ENCODE assay signal across 8 cellular contexts in the genomic region with DNA sequence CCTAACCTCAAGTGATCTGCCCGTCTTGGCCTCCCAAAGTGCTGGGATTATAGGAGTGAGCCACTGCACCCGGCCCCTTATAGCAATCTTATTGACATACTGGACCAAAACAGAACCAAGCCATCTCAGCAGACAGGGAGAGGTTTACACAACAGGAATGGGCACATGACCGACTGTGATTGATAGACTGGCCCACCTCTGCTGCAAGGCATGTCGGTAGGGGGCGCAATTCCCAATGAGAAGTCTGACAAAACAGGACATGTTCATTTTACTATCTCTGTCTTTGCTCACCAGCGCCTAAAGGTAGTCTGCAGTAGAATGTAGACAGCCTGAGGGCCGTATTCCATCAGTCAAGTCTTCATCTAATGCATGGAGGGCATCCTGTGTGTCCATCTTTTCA. TPM values are rescaled to one million over a fixed set of nuclear protein-coding genes. Genes with fewer than 3 reads are reported as not detected.
DNase-seq lines count a peak whose midpoint lies in the region; ATAC-seq and TF ChIP-seq lines count a peak whose summit lies in the region.

No MANE protein-coding gene starts in this region.

- CTCF ChIA-PET in HEK293T (lab: Yijun Ruan, JAX): interaction anchor here (0.6 to 1.2 kb wide), 4 partner anchors 10 to 42 kb away, joined by 3 to 4 read pairs (median 3); no protein-coding TSS in a partner anchor

- intact Hi-C loops in spleen (cut with DNase I; ENCODE audit: low total_unique reads) (no loop called here), heart left ventricle (cut with DNase I) (no loop called here)

- H3K4me1 ChIP-seq in RWPE2 (ENCODE audit: insufficient read depth, poor library complexity, severe bottlenecking): no peaks in the 10 kb centered on the region
- peaks cover 0 to 16% (median 6%) of the 10 kb centered on the region in 6 donors for H3K4me1 ChIP-seq in spleen
- peaks cover 0 to 10% (median 0%) of the 10 kb centered on the region in 12 donors for H3K4me1 ChIP-seq in heart left ventricle

- H3K27me3 ChIP-seq in RWPE2 (ENCODE audit: insufficient read depth, poor library complexity, severe bottlenecking) (no peaks in the 10 kb centered on the region), spleen (replicated peaks in 1 of 7) (peaks cover 0 to 50% (median 12%) of the 10 kb centered on the region in 7 donors), heart left ventricle (peaks cover 10 to 47% (median 31%) of the 10 kb centered on the region in 9 donors)

- peak; percentile 32 for TF ChIP-seq CTCF in RWPE2 (IDR thresholded peaks at IDR 0.05; ENCODE audit: poor library complexity, severe bottlenecking)
- TF ChIP-seq CTCF in spleen (IDR thresholded peaks at IDR 0.05 in 8 of 11, conservative IDR thresholded peaks at IDR 0.05 in 3 of 11): peak in 7 of 11 experiments; percentile 11 to 60 (median 35)
- peak in 6 of 12 donors; percentile 14 to 45 (median 16) for TF ChIP-seq CTCF in heart left ventricle (IDR thresholded peaks at IDR 0.05)

- H3K27ac ChIP-seq in RWPE2 (ENCODE audit: poor library complexity, severe bottlenecking) (no peak overlapping the region), spleen (no peak overlapping the region), heart left ventricle (no peak overlapping the region)

- 62 to 78% (median 67%) methylated on average over 7 of the region's 7 CpGs for WGBS in spleen, 5 donors
- WGBS in heart left ventricle, 4 donors: 70 to 81% (median 73%) methylated on average over 5 to 7 of the region's 7 CpGs

- no peaks in the 10 kb centered on the region for H3K36me3 ChIP-seq in RWPE2 (ENCODE audit: low read depth)
- H3K36me3 ChIP-seq in spleen: no peaks in the 10 kb centered on the region
- no peaks in the 10 kb centered on the region for H3K36me3 ChIP-seq in heart left ventricle

- peak; percentile 33 for DNase-seq in EL
- peak; percentile 60 for DNase-seq in HEK293T (ENCODE audit: extremely low spot score)
- DNase-seq in RWPE2 (ENCODE audit: low spot score): no peak
- peak; percentile 44 for DNase-seq in cerebellar cortex (ENCODE audit: low spot score)
- no peak for DNase-seq in spleen
- DNase-seq in heart left ventricle: no peak
- no peak for DNase-seq in NCI-H2029 (lab: John Stamatoyannopoulos, UW)

- no peaks in the 10 kb centered on the region for H3K9me3 ChIP-seq in RWPE2 (ENCODE audit: severe bottlenecking)
- peaks cover 0 to 10% (median 5%) of the 10 kb centered on the region in 8 donors for H3K9me3 ChIP-seq in spleen
- peaks cover 0 to 7% (median 2%) of the 10 kb centered on the region in 12 donors for H3K9me3 ChIP-seq in heart left ventricle

- no peak for TF ChIP-seq POLR2A in spleen (IDR thresholded peaks at IDR 0.05)
- no peak for TF ChIP-seq POLR2A in heart left ventricle (IDR thresholded peaks at IDR 0.05)

- ATAC-seq in RWPE2 (ENCODE audit: low read depth) (no peak), heart left ventricle (no peak), HG03354 (IDR thresholded peaks at IDR 0.05; ENCODE audit: poor library complexity, severe bottlenecking, unreplicated experiment) (no peak)

- H3K4me3 ChIP-seq in RWPE2 (ENCODE audit: severe bottlenecking): no peak overlapping the region
- H3K4me3 ChIP-seq in spleen: no peak overlapping the region
- no peak overlapping the region for H3K4me3 ChIP-seq in heart left ventricle

- POLR2A ChIA-PET in HEK293T (lab: Yijun Ruan, JAX): no interaction called here

TF ChIP-seq in HEK293T, 16 proteins besides CTCF, POLR2A, EP300 and RAD21:
- TF ChIP-seq CTBP1 (IDR thresholded peaks at IDR 0.05; ENCODE audit: borderline replicate concordance) (no peak), FOXA1 (IDR thresholded peaks at IDR 0.05) (no peak), PKNOX1 (IDR thresholded peaks at IDR 0.05) (peak; percentile 94)

RNA-seq across cellular contexts. Expression of gene LYPD6B, which starts 2.0 kb away (rescaled TPM):
- total RNA-seq in spleen (1 to 10 TPM in 6 of 7 donors, under 1 TPM in 1; 0.46 to 3.5 (median 1.6) TPM), heart left ventricle (not detected)
- polyA plus RNA-seq in spleen (1 to 10 TPM; 1.2 to 3.5 (median 2.7) TPM), heart left ventricle (not detected)

Comparison
In these comparisons a context has a peak if more than half of its experiments do, and no peak if none do; other contexts are left out.
1. DNase-seq: peak in EL (single experiment), HEK293T (single experiment) and cerebellar cortex (single experiment); none in RWPE2 (single experiment), spleen (single experiment), heart left ventricle (0 of 5) and NCI-H2029 (single experiment).